In the genomic region with DNA sequence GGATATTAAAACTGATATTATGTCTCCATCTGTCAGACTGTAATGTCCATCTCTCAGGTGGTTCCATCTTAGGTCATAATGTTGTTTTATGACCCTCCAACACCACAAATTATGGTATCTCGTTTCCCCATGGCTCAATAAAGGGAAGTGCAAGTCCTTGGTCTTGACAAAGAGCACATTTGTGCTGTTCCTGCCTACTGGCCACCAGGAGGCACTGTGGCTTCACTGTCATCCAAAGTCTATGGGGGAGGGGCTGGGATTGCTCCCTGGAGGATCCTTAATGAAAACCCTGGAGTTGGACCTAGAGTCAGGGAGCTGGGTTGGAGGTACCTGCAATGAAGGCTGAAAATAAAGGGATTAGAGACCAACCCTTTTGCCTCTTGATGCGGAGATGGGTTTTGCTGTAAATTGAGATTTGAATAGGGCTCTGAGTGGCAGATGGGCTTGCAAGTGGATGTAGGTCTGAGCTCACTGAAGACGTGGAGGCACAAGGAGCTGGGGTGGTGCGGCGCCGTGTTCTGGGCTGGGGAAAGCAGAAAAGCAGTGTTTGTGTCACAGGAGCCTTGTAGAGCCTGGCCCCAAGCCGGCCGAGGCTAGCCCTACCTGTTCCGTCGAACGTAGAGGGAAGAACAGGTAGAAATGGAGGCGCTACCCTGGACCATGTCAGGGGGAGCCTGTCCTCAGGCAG, we compare ENCODE assay signal across 8 cellular contexts.
DNase-seq lines count a peak whose midpoint lies in the region; ATAC-seq and TF ChIP-seq lines count a peak whose summit lies in the region.

No MANE protein-coding gene starts in this region.

- H3K4me3 ChIP-seq in smooth muscle cell = no peak overlapping the region

- H3K9me3 ChIP-seq in smooth muscle cell (replicated peaks; ENCODE audit: low read depth) = no peaks in the 10 kb centered on the region

- H3K79me2 ChIP-seq in smooth muscle cell (ENCODE audit: low read depth) = no peaks in the 10 kb centered on the region

- H3K36me3 Mint-ChIP-seq in activated CD8-positive, alpha-beta memory T cell treated with anti-CD3 and anti-CD28 coated beads, Interleukin-2, amount 10 ng/mL, durations not matched to agents 7 days and 5 days = no peaks in the 10 kb centered on the region

- H3K27ac ChIP-seq in smooth muscle cell (ENCODE audit: low read depth) = no peak overlapping the region

- peaks cover 4% of the 10 kb centered on the region for H3F3A ChIP-seq in smooth muscle cell (ENCODE audit: low read depth)

- no peak overlapping the region for H3K4me2 ChIP-seq in smooth muscle cell

- H3K4me3 Mint-ChIP-seq in activated CD8-positive, alpha-beta memory T cell treated with anti-CD3 and anti-CD28 coated beads, Interleukin-2, amount 10 ng/mL, durations not matched to agents 7 days and 5 days = no peak overlapping the region

- no peaks in the 10 kb centered on the region for H3K27me3 Mint-ChIP-seq in activated CD8-positive, alpha-beta memory T cell treated with anti-CD3 and anti-CD28 coated beads, Interleukin-2, amount 10 ng/mL, durations not matched to agents 7 days and 5 days

- 91% methylated on average over 12 of the region's 12 CpGs for WGBS in smooth muscle cell (ENCODE audit: low lambda C conversion rate)

- no peaks in the 10 kb centered on the region for H3K36me3 ChIP-seq in smooth muscle cell (ENCODE audit: low read depth)

- TF ChIP-seq CTCF in smooth muscle cell (IDR thresholded peaks at IDR 0.05; ENCODE audit: borderline replicate concordance, insufficient read depth, poor library complexity, severe bottlenecking) = peak; percentile 58

- no peak overlapping the region for H3K9ac ChIP-seq in smooth muscle cell (ENCODE audit: low read depth)

- no peaks in the 10 kb centered on the region for H3K9me3 Mint-ChIP-seq in activated CD8-positive, alpha-beta memory T cell treated with anti-CD3 and anti-CD28 coated beads, Interleukin-2, amount 10 ng/mL, durations not matched to agents 7 days and 5 days (ENCODE audit: low read depth)

- H3K4me1 ChIP-seq in smooth muscle cell (ENCODE audit: low read depth) = no peaks in the 10 kb centered on the region

- DNase-seq in activated CD8-positive, alpha-beta memory T cell treated with anti-CD3 and anti-CD28 coated beads, Interleukin-2, amount 10 ng/mL, durations not matched to agents 7 days and 5 days = no peak
- DNase-seq in activated CD8-positive, alpha-beta memory T cell treated with anti-CD3 and anti-CD28 coated beads for 24 hours = no peak
- DNase-seq in SKM-1 (lab: John Stamatoyannopoulos, UW; ENCODE audit: unreplicated experiment) (peak; percentile 80), fibroblast of the conjunctiva (ENCODE audit: low read depth) (peak; percentile 13), smooth muscle cell (lab: John Stamatoyannopoulos, UW; ENCODE audit: unreplicated experiment) (no peak), islet precursor cell (no peak), middle frontal gyrus (ENCODE audit: extremely low spot score, low spot score) (no peak)

- no peaks in the 10 kb centered on the region for H4K20me1 ChIP-seq in smooth muscle cell (ENCODE audit: low read depth)

- H2AFZ ChIP-seq in smooth muscle cell (ENCODE audit: low read depth) = no peak overlapping the region

- CTCF ChIA-PET in activated CD8-positive, alpha-beta memory T cell treated with anti-CD3 and anti-CD28 coated beads, Interleukin-2, amount 10 ng/mL, durations not matched to agents 7 days and 5 days (lab: Charles Lee) = interaction anchor here (0.6 to 1.2 kb wide), 6 partner anchors 13 to 48 kb away, joined by 3 to 4 read pairs (median 3); no protein-coding TSS in a partner anchor

- ATAC-seq in activated CD8-positive, alpha-beta memory T cell treated with anti-CD3 and anti-CD28 coated beads, Interleukin-2, amount 10 ng/mL, durations not matched to agents 7 days and 5 days = peak; percentile 37
- ATAC-seq in HG02981 (IDR thresholded peaks at IDR 0.05; ENCODE audit: unreplicated experiment) = peak; percentile 43

- H3K27me3 ChIP-seq in smooth muscle cell (ENCODE audit: low read depth) = no peaks in the 10 kb centered on the region

- no peak overlapping the region for H3K27ac Mint-ChIP-seq in activated CD8-positive, alpha-beta memory T cell treated with anti-CD3 and anti-CD28 coated beads, Interleukin-2, amount 10 ng/mL, durations not matched to agents 7 days and 5 days

- H3K4me1 Mint-ChIP-seq in activated CD8-positive, alpha-beta memory T cell treated with anti-CD3 and anti-CD28 coated beads, Interleukin-2, amount 10 ng/mL, durations not matched to agents 7 days and 5 days = peaks cover 51% of the 10 kb centered on the region

Comparison
In these comparisons a context has a peak if more than half of its experiments do, and no peak if none do; other contexts are left out.
1. DNase-seq: peak in SKM-1 (single experiment) and fibroblast of the conjunctiva (single experiment); none in activated CD8-positive, alpha-beta memory T cell treated with anti-CD3 and anti-CD28 coated beads, Interleukin-2, amount 10 ng/mL, durations not matched to agents 7 days and 5 days (single experiment), activated CD8-positive, alpha-beta memory T cell treated with anti-CD3 and anti-CD28 coated beads for 24 hours (single experiment), smooth muscle cell (single experiment), islet precursor cell (single experiment) and middle frontal gyrus (single experiment).